10 cellular contexts compared by ENCODE assay signal in the genomic region with DNA sequence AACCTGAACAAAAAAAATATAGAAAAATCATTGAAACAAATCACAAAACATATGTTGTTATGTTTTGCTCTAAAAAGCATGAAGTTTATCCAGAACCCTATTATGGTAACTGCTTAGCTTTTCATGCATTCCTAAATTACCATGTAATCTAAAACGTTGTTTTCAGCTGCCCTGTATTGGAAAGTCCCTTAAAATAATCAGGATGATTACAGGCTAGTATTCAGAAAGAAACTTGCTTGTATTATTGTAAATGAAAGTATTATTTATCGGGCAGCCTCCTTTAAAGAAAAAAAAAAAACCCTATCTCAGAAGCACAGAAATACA.
A peak's percentile ranks its signal among the peaks of the same experiment; 100 is the strongest.
DNase-seq lines count a peak whose midpoint lies in the region; ATAC-seq and TF ChIP-seq lines count a peak whose summit lies in the region.
"Had no signal": no experiment of that assay in that cellular context is flagged by ENCODE, and none has a peak within 500 bp of the region (broad histone marks: within the 10 kb centered on the region; RNA-seq: fewer than 3 reads in every experiment).

No MANE protein-coding gene starts in this region.

- ATAC-seq in RWPE2 (ENCODE audit: low read depth) (no peak), omental fat pad (ENCODE audit: low FRiP score) (peak; percentile 45), GM18505 (IDR thresholded peaks at IDR 0.05; ENCODE audit: unreplicated experiment) (no peak)
- ATAC-seq: Right ventricle myocardium inferior had no signal

- no peak for TF ChIP-seq CTCF in AG09319 (IDR thresholded peaks at IDR 0.05; ENCODE audit: low read depth, low read length)
- TF ChIP-seq CTCF in RWPE2 (IDR thresholded peaks at IDR 0.05; ENCODE audit: poor library complexity, severe bottlenecking) = no peak
- TF ChIP-seq CTCF in omental fat pad (IDR thresholded peaks at IDR 0.05) = no peak

- DNase-seq in AG09319 (ENCODE audit: extremely low read depth, low read depth) (peak; percentile 16), RWPE2 (ENCODE audit: low spot score) (no peak), epithelial cell of prostate (ENCODE audit: low read depth, low spot score) (no peak), omental fat pad (ENCODE audit: low spot score) (no peak), NOMO-1 treated with dmso at 0.1 percent for 144 hours (lab: John Stamatoyannopoulos, UW; ENCODE audit: unreplicated experiment) (no peak), NCI-H1417 (lab: John Stamatoyannopoulos, UW) (no peak)
- DNase-seq in activated CD4-positive, alpha-beta T cell treated with anti-CD3 and anti-CD28 coated beads, Interleukin-2, amount 10 ng/mL, durations not matched to agents 7 days and 5 days = no peak
- DNase-seq: activated CD4-positive, alpha-beta T cell treated with anti-CD3 and anti-CD28 coated beads, Interleukin-2, amount 50 U/mL, for 48 hours had no signal

- H3K9me3 ChIP-seq in RWPE2 (ENCODE audit: severe bottlenecking) = no peaks in the 10 kb centered on the region

- TF ChIP-seq POLR2A in GM18505 (IDR thresholded peaks at IDR 0.05; ENCODE audit: borderline replicate concordance, extremely low read depth, insufficient read depth, insufficient read length) = no peak

- no peaks in the 10 kb centered on the region for H3K27me3 Mint-ChIP-seq in activated CD4-positive, alpha-beta T cell treated with anti-CD3 and anti-CD28 coated beads, Interleukin-2, amount 10 ng/mL, durations not matched to agents 7 days and 5 days

- CTCF ChIA-PET in activated CD4-positive, alpha-beta T cell treated with anti-CD3 and anti-CD28 coated beads, Interleukin-2, amount 10 ng/mL, durations not matched to agents 7 days and 5 days (lab: Charles Lee) = interaction anchor here (0.7 to 2.1 kb wide), 5 partner anchors 12 to 89 kb away, joined by 3 to 9 read pairs (median 3); no protein-coding TSS in a partner anchor

- no peaks in the 10 kb centered on the region for H3K36me3 Mint-ChIP-seq in activated CD4-positive, alpha-beta T cell treated with anti-CD3 and anti-CD28 coated beads, Interleukin-2, amount 10 ng/mL, durations not matched to agents 7 days and 5 days (ENCODE audit: low read depth)

- H3K27me3 ChIP-seq in RWPE2 (ENCODE audit: insufficient read depth, poor library complexity, severe bottlenecking) = no peaks in the 10 kb centered on the region

- peaks cover 17% of the 10 kb centered on the region for H3K4me1 Mint-ChIP-seq in activated CD4-positive, alpha-beta T cell treated with anti-CD3 and anti-CD28 coated beads, Interleukin-2, amount 10 ng/mL, durations not matched to agents 7 days and 5 days

- H3K4me3 Mint-ChIP-seq in activated CD4-positive, alpha-beta T cell treated with anti-CD3 and anti-CD28 coated beads, Interleukin-2, amount 10 ng/mL, durations not matched to agents 7 days and 5 days = no peak overlapping the region

- H3K4me3 ChIP-seq in RWPE2 (ENCODE audit: severe bottlenecking) = no peak overlapping the region

- no peak overlapping the region for H3K27ac Mint-ChIP-seq in activated CD4-positive, alpha-beta T cell treated with anti-CD3 and anti-CD28 coated beads, Interleukin-2, amount 10 ng/mL, durations not matched to agents 7 days and 5 days

- POLR2A ChIA-PET in activated CD4-positive, alpha-beta T cell treated with anti-CD3 and anti-CD28 coated beads, Interleukin-2, amount 10 ng/mL, durations not matched to agents 7 days and 5 days (lab: Charles Lee) = no interaction called here

- H3K27ac ChIP-seq in RWPE2 (ENCODE audit: poor library complexity, severe bottlenecking) (peak overlapping the region; percentile 11), epithelial cell of prostate (peak overlapping the region; percentile 67)

- peaks cover 45% of the 10 kb centered on the region for H3K4me1 ChIP-seq in RWPE2 (ENCODE audit: insufficient read depth, poor library complexity, severe bottlenecking)

- H3K36me3 ChIP-seq in RWPE2 (ENCODE audit: low read depth) = no peaks in the 10 kb centered on the region

- H3K9me3 Mint-ChIP-seq in activated CD4-positive, alpha-beta T cell treated with anti-CD3 and anti-CD28 coated beads, Interleukin-2, amount 10 ng/mL, durations not matched to agents 7 days and 5 days = no peaks in the 10 kb centered on the region
